Comparison of ENCODE assay signal across 1 cellular context in genomic region chr17:47948706-47949196, GRCh38.
TF ChIP-seq lines count a peak whose summit lies in the region.

No MANE protein-coding gene starts in this region.

TF ChIP-seq in HepG2, 621 proteins besides CTCF, POLR2A, EP300 and RAD21 (continued from another document and continues in another):
- no peak for TF ChIP-seq GMEB2 (CRISPR knock-in tag; IDR thresholded peaks at IDR 0.05; ENCODE audit: low read depth)
- TF ChIP-seq, protein P1, sequence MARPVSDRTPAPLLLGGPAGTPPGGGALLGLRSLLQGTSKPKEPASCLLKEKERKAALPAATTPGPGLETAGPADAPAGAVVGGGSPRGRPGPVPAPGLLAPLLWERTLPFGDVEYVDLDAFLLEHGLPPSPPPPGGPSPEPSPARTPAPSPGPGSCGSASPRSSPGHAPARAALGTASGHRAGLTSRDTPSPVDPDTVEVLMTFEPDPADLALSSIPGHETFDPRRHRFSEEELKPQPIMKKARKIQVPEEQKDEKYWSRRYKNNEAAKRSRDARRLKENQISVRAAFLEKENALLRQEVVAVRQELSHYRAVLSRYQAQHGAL (CRISPR knock-in tag; IDR thresholded peaks at IDR 0.05; ENCODE audit: not compliant biosample characterization) = no peak
- peak; percentile 87 for TF ChIP-seq ZNF792 (CRISPR knock-in tag; IDR thresholded peaks at IDR 0.05)
- TF ChIP-seq ZNF101 (CRISPR knock-in tag; IDR thresholded peaks at IDR 0.05; ENCODE audit: borderline replicate concordance, low read depth) = no peak
- no peak for TF ChIP-seq ZNF552 (CRISPR knock-in tag; IDR thresholded peaks at IDR 0.05; ENCODE audit: borderline replicate concordance)
- TF ChIP-seq ARNT2 (CRISPR knock-in tag; IDR thresholded peaks at IDR 0.05; ENCODE audit: low read depth) = no peak; the same call in 1 of the 2 replicates
- TF ChIP-seq ZNF12 (CRISPR knock-in tag; IDR thresholded peaks at IDR 0.05) = peak; percentile 92
- TF ChIP-seq MED1 (CRISPR knock-in tag; IDR thresholded peaks at IDR 0.05) = peak; percentile 79
- no peak for TF ChIP-seq TAF15 (IDR thresholded peaks at IDR 0.05; ENCODE audit: low read depth, low read length, poor library complexity, severe bottlenecking)
- no peak for TF ChIP-seq ZNF280B (CRISPR knock-in tag; IDR thresholded peaks at IDR 0.05; ENCODE audit: borderline replicate concordance)
- TF ChIP-seq ZNF788 (CRISPR knock-in tag; IDR thresholded peaks at IDR 0.05; ENCODE audit: borderline replicate concordance) = no peak
- no peak for TF ChIP-seq ATRX (CRISPR knock-in tag; IDR thresholded peaks at IDR 0.05; ENCODE audit: borderline replicate concordance)
- 0 out of 2 replicates have a peak, but pooled peaks have one; percentile 47 for TF ChIP-seq SP2 (CRISPR knock-in tag; IDR thresholded peaks at IDR 0.05)
- TF ChIP-seq HNRNPH1 (optimal IDR thresholded peaks at IDR 0.05; ENCODE audit: low read depth, low read length) = peak; percentile 56
- TF ChIP-seq PHB2 (IDR thresholded peaks at IDR 0.05; ENCODE audit: partially characterized antibody) = no peak
- 0 out of 2 replicates have a peak, but pooled peaks have one; percentile 35 for TF ChIP-seq ZGPAT (CRISPR knock-in tag; IDR thresholded peaks at IDR 0.05)
- TF ChIP-seq, protein P2, sequence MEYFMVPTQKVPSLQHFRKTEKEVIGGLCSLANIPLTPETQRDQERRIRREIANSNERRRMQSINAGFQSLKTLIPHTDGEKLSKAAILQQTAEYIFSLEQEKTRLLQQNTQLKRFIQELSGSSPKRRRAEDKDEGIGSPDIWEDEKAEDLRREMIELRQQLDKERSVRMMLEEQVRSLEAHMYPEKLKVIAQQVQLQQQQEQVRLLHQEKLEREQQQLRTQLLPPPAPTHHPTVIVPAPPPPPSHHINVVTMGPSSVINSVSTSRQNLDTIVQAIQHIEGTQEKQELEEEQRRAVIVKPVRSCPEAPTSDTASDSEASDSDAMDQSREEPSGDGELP (IDR thresholded peaks at IDR 0.05; ENCODE audit: borderline replicate concordance, low read depth) = peak; percentile 74; the same call in 1 of the 2 replicates
- peak; percentile 45; the same call in 1 of the 2 replicates for TF ChIP-seq ZSCAN29 (CRISPR knock-in tag; conservative IDR thresholded peaks at IDR 0.05)
- TF ChIP-seq, protein P3, sequence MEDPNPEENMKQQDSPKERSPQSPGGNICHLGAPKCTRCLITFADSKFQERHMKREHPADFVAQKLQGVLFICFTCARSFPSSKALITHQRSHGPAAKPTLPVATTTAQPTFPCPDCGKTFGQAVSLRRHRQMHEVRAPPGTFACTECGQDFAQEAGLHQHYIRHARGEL (CRISPR knock-in tag; IDR thresholded peaks at IDR 0.05) = no peak
- peak; percentile 68; the same call in 1 of the 2 replicates for TF ChIP-seq AHDC1 (CRISPR knock-in tag; IDR thresholded peaks at IDR 0.05; ENCODE audit: borderline replicate concordance)
- no peak; the same call in 1 of the 2 replicates for TF ChIP-seq AFF4 (CRISPR knock-in tag; IDR thresholded peaks at IDR 0.05)
- TF ChIP-seq MYC (CRISPR knock-in tag; IDR thresholded peaks at IDR 0.05; ENCODE audit: borderline replicate concordance) = peak; percentile 76; the same call in 1 of the 2 replicates
- TF ChIP-seq, protein P4, sequence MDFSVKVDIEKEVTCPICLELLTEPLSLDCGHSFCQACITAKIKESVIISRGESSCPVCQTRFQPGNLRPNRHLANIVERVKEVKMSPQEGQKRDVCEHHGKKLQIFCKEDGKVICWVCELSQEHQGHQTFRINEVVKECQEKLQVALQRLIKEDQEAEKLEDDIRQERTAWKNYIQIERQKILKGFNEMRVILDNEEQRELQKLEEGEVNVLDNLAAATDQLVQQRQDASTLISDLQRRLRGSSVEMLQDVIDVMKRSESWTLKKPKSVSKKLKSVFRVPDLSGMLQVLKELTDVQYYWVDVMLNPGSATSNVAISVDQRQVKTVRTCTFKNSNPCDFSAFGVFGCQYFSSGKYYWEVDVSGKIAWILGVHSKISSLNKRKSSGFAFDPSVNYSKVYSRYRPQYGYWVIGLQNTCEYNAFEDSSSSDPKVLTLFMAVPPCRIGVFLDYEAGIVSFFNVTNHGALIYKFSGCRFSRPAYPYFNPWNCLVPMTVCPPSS (IDR thresholded peaks at IDR 0.05) = no peak
- peak; percentile 71; the same call in 1 of the 2 replicates for TF ChIP-seq ZNF589 (CRISPR knock-in tag; conservative IDR thresholded peaks at IDR 0.05)
- TF ChIP-seq FOSL2 (CRISPR knock-in tag; IDR thresholded peaks at IDR 0.05) = peak; percentile 94
- peak; percentile 3; the same call in 1 of the 2 replicates for TF ChIP-seq ZNF264 (CRISPR knock-in tag; IDR thresholded peaks at IDR 0.05)
- no peak; the same call in 1 of the 2 replicates for TF ChIP-seq NR2F6 (IDR thresholded peaks at IDR 0.05)
- TF ChIP-seq NR2F6 (CRISPR knock-in tag; IDR thresholded peaks at IDR 0.05) = peak; percentile 61; the same call in 1 of the 2 replicates
- TF ChIP-seq KAT8 (CRISPR knock-in tag; IDR thresholded peaks at IDR 0.05) = no peak; the same call in 1 of the 2 replicates
- no peak for TF ChIP-seq SCMH1 (CRISPR knock-in tag; IDR thresholded peaks at IDR 0.05; ENCODE audit: borderline replicate concordance)
- TF ChIP-seq ZFAT (CRISPR knock-in tag; conservative IDR thresholded peaks at IDR 0.05) = no peak
- TF ChIP-seq ZNF766 (CRISPR knock-in tag; IDR thresholded peaks at IDR 0.05; ENCODE audit: borderline replicate concordance) = no peak
- no peak for TF ChIP-seq CBFB (CRISPR knock-in tag; IDR thresholded peaks at IDR 0.05)
- TF ChIP-seq, protein P5, sequence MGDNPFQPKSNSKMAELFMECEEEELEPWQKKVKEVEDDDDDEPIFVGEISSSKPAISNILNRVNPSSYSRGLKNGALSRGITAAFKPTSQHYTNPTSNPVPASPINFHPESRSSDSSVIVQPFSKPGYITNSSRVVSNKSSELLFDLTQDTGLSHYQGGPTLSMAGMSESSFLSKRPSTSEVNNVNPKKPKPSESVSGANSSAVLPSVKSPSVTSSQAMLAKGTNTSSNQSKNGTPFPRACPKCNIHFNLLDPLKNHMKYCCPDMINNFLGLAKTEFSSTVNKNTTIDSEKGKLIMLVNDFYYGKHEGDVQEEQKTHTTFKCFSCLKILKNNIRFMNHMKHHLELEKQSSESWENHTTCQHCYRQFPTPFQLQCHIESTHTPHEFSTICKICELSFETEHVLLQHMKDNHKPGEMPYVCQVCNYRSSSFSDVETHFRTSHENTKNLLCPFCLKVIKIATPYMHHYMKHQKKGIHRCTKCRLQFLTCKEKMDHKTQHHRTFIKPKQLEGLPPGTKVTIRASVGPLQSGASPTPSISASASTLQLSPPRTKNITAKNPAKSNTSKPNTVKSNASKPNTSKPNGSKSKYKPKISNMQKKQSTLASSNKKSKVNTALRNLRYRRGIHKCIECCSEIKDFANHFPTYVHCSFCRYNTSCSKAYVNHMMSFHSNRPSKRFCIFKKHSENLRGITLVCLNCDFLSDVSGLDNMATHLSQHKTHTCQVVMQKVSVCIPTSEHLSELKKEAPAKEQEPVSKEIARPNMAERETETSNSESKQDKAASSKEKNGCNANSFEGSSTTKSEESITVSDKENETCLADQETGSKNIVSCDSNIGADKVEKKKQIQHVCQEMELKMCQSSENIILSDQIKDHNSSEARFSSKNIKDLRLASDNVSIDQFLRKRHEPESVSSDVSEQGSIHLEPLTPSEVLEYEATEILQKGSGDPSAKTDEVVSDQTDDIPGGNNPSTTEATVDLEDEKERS (CRISPR knock-in tag; IDR thresholded peaks at IDR 0.05) = no peak
- peak; percentile 69; the same call in 1 of the 2 replicates for TF ChIP-seq NFKBIZ (CRISPR knock-in tag; IDR thresholded peaks at IDR 0.05)
